In the genomic region with DNA sequence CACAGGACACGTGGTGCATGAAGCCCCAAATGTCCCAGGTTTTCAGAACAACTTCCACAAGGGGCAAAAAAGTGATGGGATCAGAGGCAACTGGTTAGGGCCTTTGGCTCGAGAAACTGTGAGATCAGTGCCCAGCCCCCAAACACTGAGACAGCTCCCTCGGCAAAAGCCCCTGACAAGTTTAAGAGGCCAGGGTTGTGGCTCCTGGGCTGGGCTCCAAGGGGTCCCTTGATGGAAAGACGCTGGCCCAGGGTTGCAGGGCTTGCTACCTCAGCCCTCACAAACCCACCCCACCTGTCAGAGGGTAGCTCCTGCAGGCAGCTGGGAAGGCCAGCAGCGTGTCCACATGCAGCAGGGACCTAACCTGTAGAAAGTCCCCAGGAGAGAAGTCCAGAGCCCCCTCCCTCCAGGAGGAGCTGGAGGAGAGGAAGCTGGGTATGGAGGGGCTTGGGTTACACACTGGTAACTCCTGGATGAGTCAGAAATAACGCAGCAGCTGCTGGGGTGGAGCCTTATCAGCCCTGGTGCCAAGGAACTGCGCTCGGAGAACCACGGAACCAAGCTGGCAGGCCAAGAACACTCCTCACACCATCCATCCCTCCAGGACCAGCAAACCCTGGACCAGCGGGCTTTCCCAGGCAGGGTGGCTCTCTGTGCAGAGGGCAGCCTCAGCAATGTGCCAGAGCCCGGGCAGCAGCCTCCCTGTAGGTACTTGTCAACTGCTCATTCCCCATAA, we compare ENCODE assay signal across 1 cellular context.
TF ChIP-seq lines count a peak whose summit lies in the region.

No MANE protein-coding gene starts in this region.

TF ChIP-seq in GM23338, 12 proteins besides CTCF, POLR2A, EP300 and RAD21:
- TF ChIP-seq, protein P1, sequence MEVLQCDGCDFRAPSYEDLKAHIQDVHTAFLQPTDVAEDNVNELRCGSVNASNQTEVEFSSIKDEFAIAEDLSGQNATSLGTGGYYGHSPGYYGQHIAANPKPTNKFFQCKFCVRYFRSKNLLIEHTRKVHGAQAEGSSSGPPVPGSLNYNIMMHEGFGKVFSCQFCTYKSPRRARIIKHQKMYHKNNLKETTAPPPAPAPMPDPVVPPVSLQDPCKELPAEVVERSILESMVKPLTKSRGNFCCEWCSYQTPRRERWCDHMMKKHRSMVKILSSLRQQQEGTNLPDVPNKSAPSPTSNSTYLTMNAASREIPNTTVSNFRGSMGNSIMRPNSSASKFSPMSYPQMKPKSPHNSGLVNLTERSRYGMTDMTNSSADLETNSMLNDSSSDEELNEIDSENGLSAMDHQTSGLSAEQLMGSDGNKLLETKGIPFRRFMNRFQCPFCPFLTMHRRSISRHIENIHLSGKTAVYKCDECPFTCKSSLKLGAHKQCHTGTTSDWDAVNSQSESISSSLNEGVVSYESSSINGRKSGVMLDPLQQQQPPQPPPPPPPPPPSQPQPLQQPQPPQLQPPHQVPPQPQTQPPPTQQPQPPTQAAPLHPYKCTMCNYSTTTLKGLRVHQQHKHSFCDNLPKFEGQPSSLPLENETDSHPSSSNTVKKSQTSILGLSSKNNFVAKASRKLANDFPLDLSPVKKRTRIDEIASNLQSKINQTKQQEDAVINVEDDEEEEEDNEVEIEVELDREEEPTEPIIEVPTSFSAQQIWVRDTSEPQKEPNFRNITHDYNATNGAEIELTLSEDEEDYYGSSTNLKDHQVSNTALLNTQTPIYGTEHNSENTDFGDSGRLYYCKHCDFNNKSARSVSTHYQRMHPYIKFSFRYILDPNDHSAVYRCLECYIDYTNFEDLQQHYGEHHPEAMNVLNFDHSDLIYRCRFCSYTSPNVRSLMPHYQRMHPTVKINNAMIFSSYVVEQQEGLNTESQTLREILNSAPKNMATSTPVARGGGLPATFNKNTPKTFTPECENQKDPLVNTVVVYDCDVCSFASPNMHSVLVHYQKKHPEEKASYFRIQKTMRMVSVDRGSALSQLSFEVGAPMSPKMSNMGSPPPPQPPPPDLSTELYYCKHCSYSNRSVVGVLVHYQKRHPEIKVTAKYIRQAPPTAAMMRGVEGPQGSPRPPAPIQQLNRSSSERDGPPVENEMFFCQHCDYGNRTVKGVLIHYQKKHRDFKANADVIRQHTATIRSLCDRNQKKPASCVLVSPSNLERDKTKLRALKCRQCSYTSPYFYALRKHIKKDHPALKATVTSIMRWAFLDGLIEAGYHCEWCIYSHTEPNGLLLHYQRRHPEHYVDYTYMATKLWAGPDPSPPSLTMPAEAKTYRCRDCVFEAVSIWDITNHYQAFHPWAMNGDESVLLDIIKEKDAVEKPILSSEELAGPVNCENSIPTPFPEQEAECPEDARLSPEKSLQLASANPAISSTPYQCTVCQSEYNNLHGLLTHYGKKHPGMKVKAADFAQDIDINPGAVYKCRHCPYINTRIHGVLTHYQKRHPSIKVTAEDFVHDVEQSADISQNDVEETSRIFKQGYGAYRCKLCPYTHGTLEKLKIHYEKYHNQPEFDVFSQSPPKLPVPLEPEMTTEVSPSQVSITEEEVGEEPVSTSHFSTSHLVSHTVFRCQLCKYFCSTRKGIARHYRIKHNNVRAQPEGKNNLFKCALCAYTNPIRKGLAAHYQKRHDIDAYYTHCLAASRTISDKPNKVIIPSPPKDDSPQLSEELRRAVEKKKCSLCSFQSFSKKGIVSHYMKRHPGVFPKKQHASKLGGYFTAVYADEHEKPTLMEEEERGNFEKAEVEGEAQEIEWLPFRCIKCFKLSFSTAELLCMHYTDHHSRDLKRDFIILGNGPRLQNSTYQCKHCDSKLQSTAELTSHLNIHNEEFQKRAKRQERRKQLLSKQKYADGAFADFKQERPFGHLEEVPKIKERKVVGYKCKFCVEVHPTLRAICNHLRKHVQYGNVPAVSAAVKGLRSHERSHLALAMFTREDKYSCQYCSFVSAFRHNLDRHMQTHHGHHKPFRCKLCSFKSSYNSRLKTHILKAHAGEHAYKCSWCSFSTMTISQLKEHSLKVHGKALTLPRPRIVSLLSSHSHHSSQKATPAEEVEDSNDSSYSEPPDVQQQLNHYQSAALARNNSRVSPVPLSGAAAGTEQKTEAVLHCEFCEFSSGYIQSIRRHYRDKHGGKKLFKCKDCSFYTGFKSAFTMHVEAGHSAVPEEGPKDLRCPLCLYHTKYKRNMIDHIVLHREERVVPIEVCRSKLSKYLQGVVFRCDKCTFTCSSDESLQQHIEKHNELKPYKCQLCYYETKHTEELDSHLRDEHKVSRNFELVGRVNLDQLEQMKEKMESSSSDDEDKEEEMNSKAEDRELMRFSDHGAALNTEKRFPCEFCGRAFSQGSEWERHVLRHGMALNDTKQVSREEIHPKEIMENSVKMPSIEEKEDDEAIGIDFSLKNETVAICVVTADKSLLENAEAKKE (CRISPR knock-in tag; IDR thresholded peaks at IDR 0.05) = no peak
- TF ChIP-seq STAT1 (IDR thresholded peaks at IDR 0.05; ENCODE audit: unreplicated experiment) (no peak), CREB1 (CRISPR knock-in tag; IDR thresholded peaks at IDR 0.05; ENCODE audit: low read depth) (no peak), NANOG (IDR thresholded peaks at IDR 0.05; ENCODE audit: borderline replicate concordance) (no peak), REST (IDR thresholded peaks at IDR 0.05; ENCODE audit: unreplicated experiment) (no peak), EZH2 (IDR thresholded peaks at IDR 0.05; ENCODE audit: low read depth, unreplicated experiment) (no peak), JUNB (IDR thresholded peaks at IDR 0.05; ENCODE audit: unreplicated experiment) (no peak), POLR2AphosphoS5 (IDR thresholded peaks at IDR 0.05; ENCODE audit: low read depth) (no peak), EZH2phosphoT487 (IDR thresholded peaks at IDR 0.05; ENCODE audit: unreplicated experiment) (no peak), ZNF114 (CRISPR knock-in tag; IDR thresholded peaks at IDR 0.05) (no peak), ZNF331 (CRISPR knock-in tag; IDR thresholded peaks at IDR 0.05; ENCODE audit: low read depth) (no peak)
- TF ChIP-seq, protein P2, sequence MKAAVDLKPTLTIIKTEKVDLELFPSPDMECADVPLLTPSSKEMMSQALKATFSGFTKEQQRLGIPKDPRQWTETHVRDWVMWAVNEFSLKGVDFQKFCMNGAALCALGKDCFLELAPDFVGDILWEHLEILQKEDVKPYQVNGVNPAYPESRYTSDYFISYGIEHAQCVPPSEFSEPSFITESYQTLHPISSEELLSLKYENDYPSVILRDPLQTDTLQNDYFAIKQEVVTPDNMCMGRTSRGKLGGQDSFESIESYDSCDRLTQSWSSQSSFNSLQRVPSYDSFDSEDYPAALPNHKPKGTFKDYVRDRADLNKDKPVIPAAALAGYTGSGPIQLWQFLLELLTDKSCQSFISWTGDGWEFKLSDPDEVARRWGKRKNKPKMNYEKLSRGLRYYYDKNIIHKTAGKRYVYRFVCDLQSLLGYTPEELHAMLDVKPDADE (IDR thresholded peaks at IDR 0.05) = no peak
